Comparison of ENCODE assay signal across 25 cellular contexts in genomic region chr10:46311501-46311951, GRCh38. TPM values are rescaled to one million over a fixed set of nuclear protein-coding genes. Genes with fewer than 3 reads are reported as not detected.
"Had no signal": no experiment of that assay in that cellular context is flagged by ENCODE, and none has a peak within 500 bp of the region (broad histone marks: within the 10 kb centered on the region; RNA-seq: fewer than 3 reads in every experiment).

No MANE protein-coding gene starts in this region.

- ATAC-seq: activated CD4-positive, alpha-beta T cell treated with anti-CD3 and anti-CD28 coated beads for 36 hours; activated CD8-positive, alpha-beta memory T cell treated with anti-CD3 and anti-CD28 coated beads, Interleukin-2, amount 10 ng/mL, durations not matched to agents 7 days and 5 days; activated T-helper 17 cell treated with anti-CD3 and anti-CD28 coated beads, Interleukin-2, amount 50 U/mL, for 72 hours; right lobe of liver; stimulated activated effector memory CD8-positive, alpha-beta T cell treated with anti-CD3 and anti-CD28 coated beads, Interleukin-12 subunit alpha, Interleukin-12 subunit beta, amount 100 ng/mL, for 72 hours had no signal

- H3K9me3 ChIP-seq: left ventricle myocardium inferior, ovary, right lobe of liver, tibial artery had no signal

- H3K4me1 Mint-ChIP-seq: activated CD4-positive, alpha-beta memory T cell treated with anti-CD3 and anti-CD28 coated beads, Interleukin-2, amount 10 ng/mL, durations not matched to agents 7 days and 5 days; activated CD4-positive, alpha-beta T cell treated with anti-CD3 and anti-CD28 coated beads for 36 hours; activated CD8-positive, alpha-beta memory T cell treated with anti-CD3 and anti-CD28 coated beads, Interleukin-2, amount 10 ng/mL, durations not matched to agents 7 days and 5 days; activated T-helper 17 cell treated with anti-CD3 and anti-CD28 coated beads, Interleukin-2, amount 50 U/mL, for 72 hours; naive B cell had no signal

- DNase-seq: activated CD4-positive, alpha-beta memory T cell treated with anti-CD3 and anti-CD28 coated beads, Interleukin-2, amount 10 ng/mL, durations not matched to agents 7 days and 5 days; activated CD4-positive, alpha-beta T cell treated with anti-CD3 and anti-CD28 coated beads for 36 hours; activated CD8-positive, alpha-beta memory T cell treated with anti-CD3 and anti-CD28 coated beads, Interleukin-2, amount 10 ng/mL, durations not matched to agents 7 days and 5 days; activated naive CD4-positive, alpha-beta T cell; anterior cingulate cortex; central memory CD4-positive, alpha-beta T cell; endodermal cell; foreskin melanocyte; glutamatergic neuron; hypothalamus; left ventricle myocardium inferior; naive B cell; stimulated activated CD4-positive, alpha-beta T cell treated with anti-CD3 and anti-CD28 coated beads, Interleukin-4, amount 100 ng/mL, for 24 hours had no signal

- H3K36me3 ChIP-seq: left ventricle myocardium inferior, ovary, right lobe of liver, tibial artery had no signal

- H3K27me3 ChIP-seq: ovary, right lobe of liver, tibial artery had no signal

- H3K4me1 ChIP-seq: right lobe of liver had no signal

- H3K9me3 Mint-ChIP-seq: activated CD4-positive, alpha-beta memory T cell treated with anti-CD3 and anti-CD28 coated beads, Interleukin-2, amount 10 ng/mL, durations not matched to agents 7 days and 5 days; activated T-helper 17 cell treated with anti-CD3 and anti-CD28 coated beads, Interleukin-2, amount 50 U/mL, for 72 hours; brain; endodermal cell; naive B cell; neural crest cell; stimulated activated effector memory CD8-positive, alpha-beta T cell treated with anti-CD3 and anti-CD28 coated beads, Interleukin-12 subunit alpha, Interleukin-12 subunit beta, amount 100 ng/mL, for 72 hours; T-helper 2 cell treated with Interferon-gamma antibody and Interleukin-4, amounts not matched to agents 5 μg/mL and 100 μg/mL, for 36 hours had no signal

- H3K27ac ChIP-seq: left ventricle myocardium inferior, ovary, right lobe of liver, tibial artery had no signal

- H3K4me3 Mint-ChIP-seq: activated CD4-positive, alpha-beta memory T cell treated with anti-CD3 and anti-CD28 coated beads, Interleukin-2, amount 10 ng/mL, durations not matched to agents 7 days and 5 days; activated CD4-positive, alpha-beta T cell treated with anti-CD3 and anti-CD28 coated beads for 36 hours; activated CD8-positive, alpha-beta memory T cell treated with anti-CD3 and anti-CD28 coated beads, Interleukin-2, amount 10 ng/mL, durations not matched to agents 7 days and 5 days; activated T-helper 17 cell treated with anti-CD3 and anti-CD28 coated beads, Interleukin-2, amount 50 U/mL, for 72 hours; brain; endodermal cell; naive B cell; neural crest cell; stimulated activated effector memory CD8-positive, alpha-beta T cell treated with anti-CD3 and anti-CD28 coated beads, Interleukin-12 subunit alpha, Interleukin-12 subunit beta, amount 100 ng/mL, for 72 hours; T-helper 2 cell treated with Interferon-gamma antibody and Interleukin-4, amounts not matched to agents 5 μg/mL and 100 μg/mL, for 36 hours had no signal

- H3K36me3 Mint-ChIP-seq: activated CD8-positive, alpha-beta memory T cell treated with anti-CD3 and anti-CD28 coated beads, Interleukin-2, amount 10 ng/mL, durations not matched to agents 7 days and 5 days; brain; naive B cell; stimulated activated effector memory CD8-positive, alpha-beta T cell treated with anti-CD3 and anti-CD28 coated beads, Interleukin-12 subunit alpha, Interleukin-12 subunit beta, amount 100 ng/mL, for 72 hours had no signal

- H3K27ac Mint-ChIP-seq: activated CD4-positive, alpha-beta memory T cell treated with anti-CD3 and anti-CD28 coated beads, Interleukin-2, amount 10 ng/mL, durations not matched to agents 7 days and 5 days; activated CD4-positive, alpha-beta T cell treated with anti-CD3 and anti-CD28 coated beads for 36 hours; activated CD8-positive, alpha-beta memory T cell treated with anti-CD3 and anti-CD28 coated beads, Interleukin-2, amount 10 ng/mL, durations not matched to agents 7 days and 5 days; activated T-helper 17 cell treated with anti-CD3 and anti-CD28 coated beads, Interleukin-2, amount 50 U/mL, for 72 hours; brain; endodermal cell; stimulated activated effector memory CD8-positive, alpha-beta T cell treated with anti-CD3 and anti-CD28 coated beads, Interleukin-12 subunit alpha, Interleukin-12 subunit beta, amount 100 ng/mL, for 72 hours; T-helper 2 cell treated with Interferon-gamma antibody and Interleukin-4, amounts not matched to agents 5 μg/mL and 100 μg/mL, for 36 hours had no signal

- H3K27me3 Mint-ChIP-seq: activated CD4-positive, alpha-beta memory T cell treated with anti-CD3 and anti-CD28 coated beads, Interleukin-2, amount 10 ng/mL, durations not matched to agents 7 days and 5 days; activated CD4-positive, alpha-beta T cell treated with anti-CD3 and anti-CD28 coated beads for 36 hours; activated CD8-positive, alpha-beta memory T cell treated with anti-CD3 and anti-CD28 coated beads, Interleukin-2, amount 10 ng/mL, durations not matched to agents 7 days and 5 days; activated T-helper 17 cell treated with anti-CD3 and anti-CD28 coated beads, Interleukin-2, amount 50 U/mL, for 72 hours had no signal

- H3K4me3 ChIP-seq: left ventricle myocardium inferior, ovary, right lobe of liver, smooth muscle cell, tibial artery had no signal

RNA-seq across cellular contexts. Expression of gene ANTXRL, which starts 24.7 kb away (rescaled TPM):
- total RNA-seq: activated CD4-positive, alpha-beta memory T cell treated with anti-CD3 and anti-CD28 coated beads, Interleukin-2, amount 10 ng/mL, durations not matched to agents 7 days and 5 days; activated CD4-positive, alpha-beta T cell treated with anti-CD3 and anti-CD28 coated beads for 36 hours; activated CD8-positive, alpha-beta memory T cell treated with anti-CD3 and anti-CD28 coated beads, Interleukin-2, amount 10 ng/mL, durations not matched to agents 7 days and 5 days; activated T-helper 17 cell treated with anti-CD3 and anti-CD28 coated beads, Interleukin-2, amount 50 U/mL, for 72 hours; endodermal cell; epithelial cell of proximal tubule; left ventricle myocardium inferior; mammary epithelial cell; mononuclear cell; neural crest cell; right lobe of liver; smooth muscle cell had no signal
- polyA plus RNA-seq: mammary epithelial cell, ovary, smooth muscle cell had no signal
